12 cellular contexts compared by ENCODE assay signal in genomic region chr10:60910543-60910942, GRCh38. TPM values are rescaled to one million over a fixed set of nuclear protein-coding genes. Genes with fewer than 3 reads are reported as not detected.
A peak's percentile ranks its signal among the peaks of the same experiment; 100 is the strongest.
DNase-seq lines count a peak whose midpoint lies in the region; ATAC-seq, FAIRE-seq and TF ChIP-seq lines count a peak whose summit lies in the region.
"Had no signal": no experiment of that assay in that cellular context is flagged by ENCODE, and none has a peak within 500 bp of the region (broad histone marks: within the 10 kb centered on the region; RNA-seq: fewer than 3 reads in every experiment).

No MANE protein-coding gene starts in this region.

- H3K4me3 ChIP-seq in fibroblast of pulmonary artery (replicated peaks; ENCODE audit: low read depth, low read length) (no peak overlapping the region), gastrocnemius medialis (no peak overlapping the region), Peyer's patch (no peak overlapping the region)
- H3K4me3 ChIP-seq: transverse colon had no signal

- H3K9me3 ChIP-seq in gastrocnemius medialis = no peaks in the 10 kb centered on the region
- no peaks in the 10 kb centered on the region for H3K9me3 ChIP-seq in Peyer's patch
- H3K9me3 ChIP-seq: transverse colon had no signal

- TF ChIP-seq CTCF in fibroblast of pulmonary artery (IDR thresholded peaks at IDR 0.05; ENCODE audit: low read length, missing control alignments) (no peak), gastrocnemius medialis (IDR thresholded peaks at IDR 0.05 in 4 of 5, conservative IDR thresholded peaks at IDR 0.05 in 1 of 5) (no peak), Peyer's patch (IDR thresholded peaks at IDR 0.05) (no peak)

- intact Hi-C loops in gastrocnemius medialis (cut with DNase I; ENCODE audit: low total_unique reads) = loop anchor here (2.0 kb wide), 1 partner anchor 32 kb away; no protein-coding TSS in a partner anchor

- peak; percentile 17 for DNase-seq in KG1 (lab: John Stamatoyannopoulos, UW)
- peak; percentile 51 for DNase-seq in fibroblast of pulmonary artery (ENCODE audit: low read depth)
- no peak for DNase-seq in gastrocnemius medialis
- DNase-seq in NCI-H2227 treated with DMSO at 0.1 percent for 48 hours (lab: John Stamatoyannopoulos, UW) = no peak
- no peak for DNase-seq in GM12891 (ENCODE audit: insufficient read length, low spot score)
- DNase-seq in Peyer's patch = no peak
- DNase-seq: NCI-H2029; stimulated activated CD4-positive, alpha-beta T cell treated with anti-CD3 and anti-CD28 coated beads, Interleukin-15, amount 100 ng/mL, for 24 hours; transverse colon had no signal

- in situ Hi-C loops in gastrocnemius medialis (cut with MboI; ENCODE audit: low sequenced_read_pairs in 4 of 4) = loop anchor here in 1 of 4 donors (25.0 kb wide), 1 partner anchor 1152 kb away; no protein-coding TSS in a partner anchor

- H3K36me3 ChIP-seq in gastrocnemius medialis = no peaks in the 10 kb centered on the region
- H3K36me3 ChIP-seq in Peyer's patch = no peaks in the 10 kb centered on the region
- H3K36me3 ChIP-seq: transverse colon had no signal

- H3K4me1 ChIP-seq in gastrocnemius medialis (peaks cover 88 to 91% of the 10 kb centered on the region in 2 donors), Peyer's patch (no peaks in the 10 kb centered on the region)

- peak overlapping the region; percentile 82 to 96 (median 88) for H3K27ac ChIP-seq in gastrocnemius medialis
- H3K27ac ChIP-seq in Peyer's patch = no peak overlapping the region

- ATAC-seq in GM19395 (IDR thresholded peaks at IDR 0.05; ENCODE audit: unreplicated experiment) (peak; percentile 63), gastrocnemius medialis (no peak), HG03342 (IDR thresholded peaks at IDR 0.05; ENCODE audit: unreplicated experiment) (no peak)

- TF ChIP-seq POLR2A in gastrocnemius medialis (IDR thresholded peaks at IDR 0.05) (no peak), GM12891 (IDR thresholded peaks at IDR 0.05; ENCODE audit: low read depth, low read length) (no peak), Peyer's patch (IDR thresholded peaks at IDR 0.05) (no peak)

- H3K27me3 ChIP-seq in gastrocnemius medialis (no peaks in the 10 kb centered on the region), Peyer's patch (no peaks in the 10 kb centered on the region)
- H3K27me3 ChIP-seq: transverse colon had no signal

- no peak for FAIRE-seq in GM12891 (lab: Jason Lieb, UNC)

TF ChIP-seq in GM12891, 5 proteins besides CTCF, POLR2A, EP300 and RAD21:
- no peak for TF ChIP-seq POU2F2 (IDR thresholded peaks at IDR 0.05; ENCODE audit: low read depth, low read length)
- TF ChIP-seq SPI1 (IDR thresholded peaks at IDR 0.05; ENCODE audit: low read depth, low read length) = no peak
- no peak for TF ChIP-seq TAF1 (IDR thresholded peaks at IDR 0.05; ENCODE audit: low read depth, low read length)
- TF ChIP-seq POLR2AphosphoS5 (IDR thresholded peaks at IDR 0.05; ENCODE audit: low read depth, low read length) = no peak
- TF ChIP-seq PAX5 (IDR thresholded peaks at IDR 0.05; ENCODE audit: insufficient read depth, low read length, severe bottlenecking) = no peak

RNA-seq across cellular contexts. Expression of gene RHOBTB1, which starts 33.4 kb away (rescaled TPM):
- total RNA-seq in gastrocnemius medialis = 10 to 100 TPM; 22.2 to 47.7 (median 33.5) TPM
- not detected for polyA plus RNA-seq in GM12891 (2012; ENCODE audit: low read depth, missing spikeins)
- total RNA-seq in Peyer's patch = 10 to 100 TPM in 3 of 4 donors, 1 to 10 TPM in 1; 5.1 to 15.7 (median 12.6) TPM
- total RNA-seq: T-helper 1 cell treated with Interleukin-12 subunit alpha and Interleukin-12 subunit beta and Interleukin-4 antibody, amounts not matched to agents 30 ng/mL and 1 ng/mL, for 36 hours had no signal

Comparison
In these comparisons a context has a peak if more than half of its experiments do, and no peak if none do; other contexts are left out.
1. DNase-seq: peak in KG1 (single experiment) and fibroblast of pulmonary artery (single experiment); none in gastrocnemius medialis (0 of 2), NCI-H2227 treated with DMSO at 0.1 percent for 48 hours (single experiment), GM12891 (single experiment) and Peyer's patch (0 of 3).
2. H3K27ac ChIP-seq: peak in gastrocnemius medialis (4 of 4); none in Peyer's patch (0 of 4).